Comparison of ENCODE assay signal across 13 cellular contexts in genomic region chr13:71378992-71379905, GRCh38.
DNase-seq lines count a peak whose midpoint lies in the region; ATAC-seq, FAIRE-seq and TF ChIP-seq lines count a peak whose summit lies in the region.
"Had no signal": no experiment of that assay in that cellular context is flagged by ENCODE, and none has a peak within 500 bp of the region (broad histone marks: within the 10 kb centered on the region; RNA-seq: fewer than 3 reads in every experiment).

No MANE protein-coding gene starts in this region.

- H3K9me3 Mint-ChIP-seq in astrocyte (ENCODE audit: unreplicated experiment): no peaks in the 10 kb centered on the region
- peaks cover 5% of the 10 kb centered on the region for H3K9me3 Mint-ChIP-seq in activated T-cell treated with anti-CD3 and anti-CD28 coated beads, Interleukin-2, amount 50 U/mL, for 4 hours
- H3K9me3 Mint-ChIP-seq: activated naive CD4-positive, alpha-beta T cell treated with anti-CD3 and anti-CD28 coated beads, Interleukin-2, amount 50 U/mL, for 24 hours had no signal

- no peak for ATAC-seq in GM19463 (IDR thresholded peaks at IDR 0.05; ENCODE audit: unreplicated experiment)
- ATAC-seq in activated T-cell treated with anti-CD3 and anti-CD28 coated beads, Interleukin-2, amount 50 U/mL, for 4 hours: no peak
- ATAC-seq: Panc1 had no signal

- H3K4me1 ChIP-seq in HAP-1: peaks cover 34% of the 10 kb centered on the region
- H3K4me1 ChIP-seq in astrocyte (ENCODE audit: insufficient read depth, low read length): no peaks in the 10 kb centered on the region
- no peaks in the 10 kb centered on the region for H3K4me1 ChIP-seq in left ventricle myocardium inferior
- peaks cover 0 to 6% (median 0%) of the 10 kb centered on the region in 4 donors for H3K4me1 ChIP-seq in sigmoid colon

- H4K20me1 ChIP-seq in astrocyte (ENCODE audit: insufficient read depth, low read length): no peaks in the 10 kb centered on the region

- TF ChIP-seq EP300 in sigmoid colon (IDR thresholded peaks at IDR 0.05): no peak

- peaks cover 7% of the 10 kb centered on the region for H3K4me1 Mint-ChIP-seq in astrocyte (ENCODE audit: low read depth, unreplicated experiment)
- no peaks in the 10 kb centered on the region for H3K4me1 Mint-ChIP-seq in activated T-cell treated with anti-CD3 and anti-CD28 coated beads, Interleukin-2, amount 50 U/mL, for 4 hours (ENCODE audit: low read depth)
- H3K4me1 Mint-ChIP-seq: activated naive CD4-positive, alpha-beta T cell treated with anti-CD3 and anti-CD28 coated beads, Interleukin-2, amount 50 U/mL, for 24 hours had no signal

- peak overlapping the region; percentile 14 for H3K27ac ChIP-seq in astrocyte (ENCODE audit: low read depth, low read length)
- peak overlapping the region; percentile 74 for H3K27ac ChIP-seq in left ventricle myocardium inferior (replicated peaks)
- H3K27ac ChIP-seq in sigmoid colon: peak overlapping the region in 2 of 4 donors; percentile 14 to 43
- H3K27ac ChIP-seq: GM23248 had no signal

- in situ Hi-C loops in HAP-1 (cut with MboI; ENCODE audit: low sequenced_read_pairs): no loop called here

- TF ChIP-seq POLR2A in sigmoid colon (IDR thresholded peaks at IDR 0.05): no peak

- H3K36me3 Mint-ChIP-seq in astrocyte (ENCODE audit: low read depth, unreplicated experiment): no peaks in the 10 kb centered on the region
- no peaks in the 10 kb centered on the region for H3K36me3 Mint-ChIP-seq in activated T-cell treated with anti-CD3 and anti-CD28 coated beads, Interleukin-2, amount 50 U/mL, for 4 hours (ENCODE audit: insufficient read depth)
- H3K36me3 Mint-ChIP-seq: activated naive CD4-positive, alpha-beta T cell treated with anti-CD3 and anti-CD28 coated beads, Interleukin-2, amount 50 U/mL, for 24 hours had no signal

- DNase-seq in HAP-1 (ENCODE audit: low spot score in 2 of 2) (peak; percentile 41 to 61), astrocyte (ENCODE audit: low read depth) (peak; percentile 26), left ventricle myocardium inferior (no peak), sigmoid colon (no peak), urothelium cell line (ENCODE audit: low spot score) (no peak), activated gamma-delta T cell (lab: John Stamatoyannopoulos, UW) (no peak)
- DNase-seq in activated T-cell treated with anti-CD3 and anti-CD28 coated beads, Interleukin-2, amount 50 U/mL, for 4 hours: no peak
- DNase-seq: GM23248, head of caudate nucleus, NCI-H146 had no signal

- H3K4me3 Mint-ChIP-seq in astrocyte (ENCODE audit: unreplicated experiment): no peak overlapping the region
- H3K4me3 Mint-ChIP-seq in activated T-cell treated with anti-CD3 and anti-CD28 coated beads, Interleukin-2, amount 50 U/mL, for 4 hours: no peak overlapping the region
- H3K4me3 Mint-ChIP-seq: activated naive CD4-positive, alpha-beta T cell treated with anti-CD3 and anti-CD28 coated beads, Interleukin-2, amount 50 U/mL, for 24 hours had no signal

- TF ChIP-seq CTCF in astrocyte (IDR thresholded peaks at IDR 0.05; ENCODE audit: insufficient read depth, low read depth, low read length): no peak
- no peak for TF ChIP-seq CTCF in left ventricle myocardium inferior (IDR thresholded peaks at IDR 0.05; ENCODE audit: borderline replicate concordance)
- TF ChIP-seq CTCF in sigmoid colon (IDR thresholded peaks at IDR 0.05): no peak

- H3K27me3 ChIP-seq in HAP-1 (ENCODE audit: low read depth): no peaks in the 10 kb centered on the region
- no peaks in the 10 kb centered on the region for H3K27me3 ChIP-seq in astrocyte (ENCODE audit: insufficient read depth, low read length)
- H3K27me3 ChIP-seq in left ventricle myocardium inferior (ENCODE audit: low read depth): no peaks in the 10 kb centered on the region
- H3K27me3 ChIP-seq in sigmoid colon: no peaks in the 10 kb centered on the region

- no peaks in the 10 kb centered on the region for H3K79me2 ChIP-seq in astrocyte (ENCODE audit: insufficient read depth, low read length)

- 4 to 30% methylated on average over 5 of the region's 5 CpGs for WGBS in sigmoid colon, 2 donors

- H3K36me3 ChIP-seq in HAP-1 (replicated peaks) (no peaks in the 10 kb centered on the region), astrocyte (ENCODE audit: insufficient read depth, low read length) (no peaks in the 10 kb centered on the region), left ventricle myocardium inferior (no peaks in the 10 kb centered on the region), sigmoid colon (no peaks in the 10 kb centered on the region)

- H3K4me3 ChIP-seq in HAP-1: no peak overlapping the region
- H3K4me3 ChIP-seq in astrocyte (ENCODE audit: insufficient read depth, low read depth, low read length): peak overlapping the region; percentile 34
- H3K4me3 ChIP-seq in left ventricle myocardium inferior: peak overlapping the region; percentile 51
- H3K4me3 ChIP-seq in sigmoid colon: peak overlapping the region in 3 of 4 donors; percentile 17 to 23 (median 19)
- H3K4me3 ChIP-seq: GM23248 had no signal

- FAIRE-seq in astrocyte (lab: Jason Lieb, UNC) (no peak), urothelium cell line (lab: Jason Lieb, UNC) (no peak)

- no peaks in the 10 kb centered on the region for H3K9me3 ChIP-seq in HAP-1
- no peaks in the 10 kb centered on the region for H3K9me3 ChIP-seq in astrocyte (ENCODE audit: insufficient read depth, low read depth, low read length)
- H3K9me3 ChIP-seq in left ventricle myocardium inferior (replicated peaks): peaks cover 3% of the 10 kb centered on the region
- no peaks in the 10 kb centered on the region for H3K9me3 ChIP-seq in sigmoid colon

- H3K27ac Mint-ChIP-seq in astrocyte (ENCODE audit: unreplicated experiment): no peak overlapping the region
- H3K27ac Mint-ChIP-seq: activated naive CD4-positive, alpha-beta T cell treated with anti-CD3 and anti-CD28 coated beads, Interleukin-2, amount 50 U/mL, for 24 hours had no signal

- peak overlapping the region; percentile 53 for H2AFZ ChIP-seq in astrocyte (ENCODE audit: low read depth, low read length)
- H2AFZ ChIP-seq: GM23248 had no signal

- no peaks in the 10 kb centered on the region for H3K27me3 Mint-ChIP-seq in astrocyte (ENCODE audit: low read depth, unreplicated experiment)
- no peaks in the 10 kb centered on the region for H3K27me3 Mint-ChIP-seq in activated T-cell treated with anti-CD3 and anti-CD28 coated beads, Interleukin-2, amount 50 U/mL, for 4 hours (ENCODE audit: low read depth)
- H3K27me3 Mint-ChIP-seq: activated naive CD4-positive, alpha-beta T cell treated with anti-CD3 and anti-CD28 coated beads, Interleukin-2, amount 50 U/mL, for 24 hours had no signal

- peak overlapping the region; percentile 75 for H3K4me2 ChIP-seq in astrocyte (ENCODE audit: low read length)

- intact Hi-C loops in left ventricle myocardium inferior (cut with micrococcal nuclease): no loop called here
- intact Hi-C loops in sigmoid colon (cut with DNase I): no loop called here

- peak overlapping the region; percentile 44 for H3K9ac ChIP-seq in astrocyte (ENCODE audit: low read length)
- H3K9ac ChIP-seq: GM23248 had no signal

Comparison
In these comparisons a context has a peak if more than half of its experiments do, and no peak if none do; other contexts are left out.
1. DNase-seq: peak in HAP-1 (2 of 2) and astrocyte (single experiment); none in left ventricle myocardium inferior (single experiment), sigmoid colon (single experiment), urothelium cell line (single experiment), activated gamma-delta T cell (single experiment) and activated T-cell treated with anti-CD3 and anti-CD28 coated beads, Interleukin-2, amount 50 U/mL, for 4 hours (single experiment).